19 cellular contexts compared by ENCODE assay signal in genomic region chr2:167182403-167182802, GRCh38.
DNase-seq lines count a peak whose midpoint lies in the region; ATAC-seq and TF ChIP-seq lines count a peak whose summit lies in the region.
"Had no signal": no experiment of that assay in that cellular context is flagged by ENCODE, and none has a peak within 500 bp of the region (broad histone marks: within the 10 kb centered on the region; RNA-seq: fewer than 3 reads in every experiment).

No MANE protein-coding gene starts in this region.

- BruUV-seq in IMR-90 (replicated peaks; lab: Mats Ljungman, UMichigan), result no TSS peak

- peaks cover 3% of the 10 kb centered on the region; the same call in 1 of the 2 replicates for H3K9me1 ChIP-seq in IMR-90 (ENCODE audit: insufficient read depth, low read length)

- intact Hi-C loops in IMR-90 (cut with micrococcal nuclease), result no loop called here
- intact Hi-C loops in adrenal gland (cut with DNase I), result no loop called here

- H4K5ac ChIP-seq in IMR-90 (ENCODE audit: low read depth, low read length) (no peak overlapping the region), mesendoderm (ENCODE audit: low read length) (no peak overlapping the region)

- H3K36me3 ChIP-seq in IMR-90 (ENCODE audit: control insufficient read depth, insufficient read depth, low read length) (no peaks in the 10 kb centered on the region), RWPE2 (ENCODE audit: low read depth) (no peaks in the 10 kb centered on the region), mesendoderm (ENCODE audit: control insufficient read depth, insufficient read depth, low read length) (no peaks in the 10 kb centered on the region), adrenal gland (replicated peaks in 1 of 2) (no peaks in the 10 kb centered on the region), neural progenitor cell (no peaks in the 10 kb centered on the region)
- H3K36me3 ChIP-seq: BLaER1 had no signal

- H3K9me3 ChIP-seq in IMR-90 (ENCODE audit: control insufficient read depth, insufficient read depth, low read length) (no peaks in the 10 kb centered on the region), RWPE2 (ENCODE audit: severe bottlenecking) (no peaks in the 10 kb centered on the region), adrenal gland (replicated peaks in 1 of 3) (no peaks in the 10 kb centered on the region), neural progenitor cell (ENCODE audit: low read depth) (no peaks in the 10 kb centered on the region)
- H3K9me3 ChIP-seq: BLaER1 had no signal

- H3K4ac ChIP-seq in IMR-90 (ENCODE audit: low read depth, low read length), result no peak overlapping the region
- no peak overlapping the region for H3K4ac ChIP-seq in mesendoderm (ENCODE audit: low read depth, low read length)

- no peak overlapping the region for H2BK20ac ChIP-seq in IMR-90 (ENCODE audit: low read depth, low read length)

- no peak overlapping the region; a peak in 1 of 4 replicates for H4K8ac ChIP-seq in IMR-90 (ENCODE audit: low read depth in 2 of 2, low read length in 2 of 2)
- peak overlapping the region; percentile 56 for H4K8ac ChIP-seq in mesendoderm (ENCODE audit: low read depth, low read length)

- H3K79me1 ChIP-seq in IMR-90 (ENCODE audit: low read depth in 1 of 2, low read length in 2 of 2) (no peaks in the 10 kb centered on the region), mesendoderm (ENCODE audit: low read length) (no peaks in the 10 kb centered on the region)

- H2AFZ ChIP-seq in IMR-90 (replicated peaks; ENCODE audit: low read length, poor library complexity) (no peak overlapping the region), neural progenitor cell (replicated peaks) (no peak overlapping the region)
- H2AFZ ChIP-seq: GM23248 had no signal

- H3K23ac ChIP-seq in IMR-90 (ENCODE audit: low read depth, low read length) (no peak overlapping the region), mesendoderm (ENCODE audit: low read length) (no peak overlapping the region)

- H2BK5ac ChIP-seq in IMR-90 (ENCODE audit: low read depth, low read length, poor library complexity, severe bottlenecking), result no peak overlapping the region
- no peak overlapping the region for H2BK5ac ChIP-seq in mesendoderm (ENCODE audit: low read length)

- no peak overlapping the region for H3K14ac ChIP-seq in IMR-90 (replicated peaks; ENCODE audit: low read depth, low read length)

- in situ Hi-C loops in IMR-90 (cut with MboI; ENCODE audit: low sequenced_read_pairs), result no loop called here

- H3K27ac ChIP-seq in IMR-90 (ENCODE audit: insufficient read depth, low read length), result no peak overlapping the region
- H3K27ac ChIP-seq in RWPE2 (ENCODE audit: poor library complexity, severe bottlenecking), result peak overlapping the region; percentile 41
- H3K27ac ChIP-seq in mesendoderm (ENCODE audit: low read depth, low read length), result no peak overlapping the region
- no peak overlapping the region for H3K27ac ChIP-seq in adrenal gland
- H3K27ac ChIP-seq in neural progenitor cell, result no peak overlapping the region
- H3K27ac ChIP-seq: BLaER1, C4-2B had no signal

- DNase-seq in IMR-90 (no peak), RWPE2 (ENCODE audit: low spot score) (no peak), mesendoderm (no peak), mesenteric fat pad (ENCODE audit: low spot score) (no peak), adrenal gland (no peak), neural progenitor cell (ENCODE audit: low spot score) (no peak)
- DNase-seq: CD4-positive, CD25-positive, alpha-beta regulatory T cell; CD8-positive, alpha-beta T cell; DMS 273 treated with DMSO at 0.1 percent for 48 hours; DMS79; EL; GDM1; H9 had no signal

- H3K36me3 Mint-ChIP-seq in neural progenitor cell, result no peaks in the 10 kb centered on the region
- H3K36me3 Mint-ChIP-seq: CD4-positive, CD25-positive, alpha-beta regulatory T cell; CD8-positive, alpha-beta T cell had no signal

- TF ChIP-seq RAD21 in IMR-90 (IDR thresholded peaks at IDR 0.05; ENCODE audit: low read length), result no peak

- CTCF ChIA-PET in IMR-90 (lab: Yijun Ruan, JAX), result no interaction called here

- TF ChIP-seq CTCF in IMR-90 (conservative IDR thresholded peaks at IDR 0.05; ENCODE audit: low read depth, low read length) (no peak), RWPE2 (IDR thresholded peaks at IDR 0.05; ENCODE audit: poor library complexity, severe bottlenecking) (no peak), adrenal gland (IDR thresholded peaks at IDR 0.05) (no peak), neural progenitor cell (IDR thresholded peaks at IDR 0.05) (no peak)

- H3K27me3 ChIP-seq in IMR-90 (ENCODE audit: control insufficient read depth, insufficient read depth, low read length) (no peaks in the 10 kb centered on the region), RWPE2 (ENCODE audit: insufficient read depth, poor library complexity, severe bottlenecking) (no peaks in the 10 kb centered on the region), mesendoderm (ENCODE audit: insufficient read depth, low read length, poor library complexity) (no peaks in the 10 kb centered on the region), adrenal gland (no peaks in the 10 kb centered on the region), neural progenitor cell (no peaks in the 10 kb centered on the region)
- H3K27me3 ChIP-seq: BLaER1 had no signal

- WGBS in IMR-90 (ENCODE audit: extremely low coverage in 2 of 2, insufficient read length in 1 of 2), 2 experiments, result no CpG with 5 or more reads among the region's 2 CpGs
- no CpG with 5 or more reads among the region's 2 CpGs for WGBS in mesendoderm (ENCODE audit: extremely low coverage, insufficient coverage, low lambda C conversion rate)
- WGBS in adrenal gland, 4 donors, result 64 to 91% (median 84%) methylated on average over 2 of the region's 2 CpGs

- no peak overlapping the region for H4K91ac ChIP-seq in IMR-90 (ENCODE audit: insufficient read depth, low read depth, low read length)

- peaks cover 12% of the 10 kb centered on the region for H3K4me1 Mint-ChIP-seq in neural progenitor cell
- H3K4me1 Mint-ChIP-seq: B cell; CD4-positive, CD25-positive, alpha-beta regulatory T cell had no signal

- H3K4me3 ChIP-seq in IMR-90 (ENCODE audit: insufficient read depth, low read depth, low read length) (no peak overlapping the region), RWPE2 (ENCODE audit: severe bottlenecking) (no peak overlapping the region), mesendoderm (ENCODE audit: low read length) (no peak overlapping the region), adrenal gland (no peak overlapping the region), neural progenitor cell (no peak overlapping the region)
- H3K4me3 ChIP-seq: BLaER1, GM12878, GM23248 had no signal

- H3K18ac ChIP-seq in IMR-90 (ENCODE audit: low read depth, low read length) (no peak overlapping the region), mesendoderm (ENCODE audit: low read length) (no peak overlapping the region)

- H3K27ac Mint-ChIP-seq in neural progenitor cell, result no peak overlapping the region
- H3K27ac Mint-ChIP-seq: B cell; CD4-positive, CD25-positive, alpha-beta regulatory T cell; CD8-positive, alpha-beta T cell; H9 had no signal

- no peak overlapping the region for H3K56ac ChIP-seq in IMR-90 (ENCODE audit: extremely low read depth, insufficient read depth, low read length)
- no peak overlapping the region for H3K56ac ChIP-seq in mesendoderm (ENCODE audit: low read length)

- no peaks in the 10 kb centered on the region for H3K9me3 Mint-ChIP-seq in neural progenitor cell
- H3K9me3 Mint-ChIP-seq: CD8-positive, alpha-beta T cell; H9 had no signal

- H2AK5ac ChIP-seq in IMR-90 (ENCODE audit: low read depth, low read length), result no peak overlapping the region; the same call in 1 of the 2 replicates
- no peak overlapping the region for H2AK5ac ChIP-seq in mesendoderm (ENCODE audit: low read length)

- no peak overlapping the region for H2AK9ac ChIP-seq in IMR-90 (replicated peaks; ENCODE audit: low read depth, low read length, poor library complexity)

- H3K4me2 ChIP-seq in IMR-90 (ENCODE audit: low read depth, low read length) (no peak overlapping the region), mesendoderm (ENCODE audit: low read length) (no peak overlapping the region), neural progenitor cell (no peak overlapping the region)
- H3K4me2 ChIP-seq: BLaER1 had no signal

- no peaks in the 10 kb centered on the region for H3F3A ChIP-seq in neural progenitor cell (ENCODE audit: low read depth)

- dilution Hi-C loops in IMR-90 (cut with HindIII; ENCODE audit: low sequenced_read_pairs, unreplicated experiment), result no loop called here

- H2BK15ac ChIP-seq in IMR-90 (ENCODE audit: low read depth, low read length), result no peak overlapping the region
- H2BK15ac ChIP-seq in mesendoderm (replicated peaks; ENCODE audit: low read depth), result no peak overlapping the region

- no peak for ATAC-seq in IMR-90 (ENCODE audit: low read depth)
- ATAC-seq in RWPE2 (ENCODE audit: low read depth), result no peak
- ATAC-seq: CD8-positive, alpha-beta T cell; GM12878; HCT116 had no signal

- POLR2A ChIA-PET in IMR-90 (lab: Charles Lee; ENCODE audit: unreplicated experiment), result no interaction called here

- H3K9ac ChIP-seq in IMR-90 (ENCODE audit: low read depth, low read length) (no peak overlapping the region), mesendoderm (ENCODE audit: low read length) (no peak overlapping the region), neural progenitor cell (no peak overlapping the region)
- H3K9ac ChIP-seq: BLaER1, GM23248 had no signal

- H3K79me2 ChIP-seq in mesendoderm (ENCODE audit: control insufficient read depth, insufficient read depth, low read length), result no peaks in the 10 kb centered on the region
- H3K79me2 ChIP-seq in neural progenitor cell (ENCODE audit: low read depth), result no peaks in the 10 kb centered on the region

- no peak for TF ChIP-seq POLR2A in IMR-90 (IDR thresholded peaks at IDR 0.05; ENCODE audit: low read depth, low read length)
- no peak for TF ChIP-seq POLR2A in adrenal gland (IDR thresholded peaks at IDR 0.05)

- H3K27me3 Mint-ChIP-seq in neural progenitor cell (ENCODE audit: insufficient read depth, low read depth), result no peaks in the 10 kb centered on the region
- H3K27me3 Mint-ChIP-seq: B cell; CD4-positive, CD25-positive, alpha-beta regulatory T cell had no signal

- H3K4me1 ChIP-seq in IMR-90 (ENCODE audit: control insufficient read depth, insufficient read depth, low read length) (peaks cover 2% of the 10 kb centered on the region), RWPE2 (ENCODE audit: insufficient read depth, poor library complexity, severe bottlenecking) (peaks cover 34% of the 10 kb centered on the region), mesendoderm (ENCODE audit: control insufficient read depth, low read depth, low read length) (no peaks in the 10 kb centered on the region), adrenal gland (replicated peaks in 1 of 2) (no peaks in the 10 kb centered on the region), neural progenitor cell (peaks cover 10% of the 10 kb centered on the region)
- H3K4me1 ChIP-seq: BLaER1 had no signal

- H2BK120ac ChIP-seq in IMR-90 (ENCODE audit: low read depth, low read length), result no peak overlapping the region
- no peak overlapping the region for H2BK120ac ChIP-seq in mesendoderm (ENCODE audit: low read depth, low read length)

- H3K4me3 Mint-ChIP-seq in neural progenitor cell, result no peak overlapping the region
- H3K4me3 Mint-ChIP-seq: B cell; CD4-positive, CD25-positive, alpha-beta regulatory T cell; CD8-positive, alpha-beta T cell; H9 had no signal

- no peaks in the 10 kb centered on the region for H4K20me1 ChIP-seq in IMR-90 (ENCODE audit: insufficient read depth, low read length)
- H4K20me1 ChIP-seq in neural progenitor cell (ENCODE audit: low read depth), result no peaks in the 10 kb centered on the region
- H4K20me1 ChIP-seq: BLaER1 had no signal

TF ChIP-seq in IMR-90, 13 proteins besides CTCF, POLR2A, EP300 and RAD21 (continues in another document):
- TF ChIP-seq MAFK (IDR thresholded peaks at IDR 0.05; ENCODE audit: low read depth, low read length), result peak; percentile 90
